ENCODE assay signal across 8 cellular contexts in genomic region chr19:11345122-11345752, GRCh38. TPM values are rescaled to one million over a fixed set of nuclear protein-coding genes. Genes with fewer than 3 reads are reported as not detected.
DNase-seq lines count a peak whose midpoint lies in the region; ATAC-seq and TF ChIP-seq lines count a peak whose summit lies in the region.

No MANE protein-coding gene starts in this region.

- no peak overlapping the region for H3K27ac ChIP-seq in CD4-positive, alpha-beta T cell (ENCODE audit: low read depth, low read length)
- peak overlapping the region; percentile 50 for H3K27ac ChIP-seq in KOPT-K1 (ENCODE audit: low read depth, low read length, poor library complexity, severe bottlenecking)

- no peaks in the 10 kb centered on the region for H3K27me3 Mint-ChIP-seq in CD4-positive, alpha-beta T cell
- no peaks in the 10 kb centered on the region for H3K27me3 Mint-ChIP-seq in central memory CD8-positive, alpha-beta T cell
- no peaks in the 10 kb centered on the region for H3K27me3 Mint-ChIP-seq in nephron (ENCODE audit: low read depth)

- CTCF ChIA-PET in CD4-positive, alpha-beta T cell (lab: Charles Lee), result interaction anchor here (1.7 kb wide), 1 partner anchor 51 kb away, joined by 5 read pairs; no protein-coding TSS in a partner anchor

- H3K27me3 ChIP-seq in CD4-positive, alpha-beta T cell (ENCODE audit: control insufficient read depth, insufficient read depth, low read length), result no peaks in the 10 kb centered on the region

- peak overlapping the region; percentile 74 for H3K27ac Mint-ChIP-seq in CD4-positive, alpha-beta T cell
- H3K27ac Mint-ChIP-seq in central memory CD8-positive, alpha-beta T cell (ENCODE audit: low read depth), result peak overlapping the region; percentile 95
- peak overlapping the region; percentile 70 to 85 (median 85) for H3K27ac Mint-ChIP-seq in nephron

- no peak for TF ChIP-seq CTCF in CD4-positive, alpha-beta T cell (IDR thresholded peaks at IDR 0.05)
- no peak for TF ChIP-seq CTCF in nephron (IDR thresholded peaks at IDR 0.05; ENCODE audit: unreplicated experiment in 3 of 3)

- POLR2A ChIA-PET in CD4-positive, alpha-beta T cell (lab: Charles Lee), result interaction anchor here (4.5 kb wide), 1 partner anchor 30 kb away, joined by 86 read pairs; the partner anchor contains the start of gene SWSAP1

- H3K9me3 ChIP-seq in CD4-positive, alpha-beta T cell (ENCODE audit: control insufficient read depth, low read length), result peaks cover 6% of the 10 kb centered on the region
- peaks cover 8% of the 10 kb centered on the region for H3K9me3 ChIP-seq in KOPT-K1 (ENCODE audit: insufficient read depth, low read length, poor library complexity, severe bottlenecking)

- peak overlapping the region; percentile 89 for H3K4me3 Mint-ChIP-seq in CD4-positive, alpha-beta T cell
- H3K4me3 Mint-ChIP-seq in central memory CD8-positive, alpha-beta T cell, result peak overlapping the region; percentile 93
- peak overlapping the region; percentile 89 to 94 (median 93) for H3K4me3 Mint-ChIP-seq in nephron

- H3K36me3 Mint-ChIP-seq in CD4-positive, alpha-beta T cell (ENCODE audit: low read depth), result peaks cover 6% of the 10 kb centered on the region
- peaks cover 12% of the 10 kb centered on the region for H3K36me3 Mint-ChIP-seq in central memory CD8-positive, alpha-beta T cell (ENCODE audit: insufficient read depth)
- no peaks in the 10 kb centered on the region for H3K36me3 Mint-ChIP-seq in nephron (ENCODE audit: low read depth)

- H3K4me1 Mint-ChIP-seq in CD4-positive, alpha-beta T cell (ENCODE audit: low read depth), result peaks cover 28% of the 10 kb centered on the region
- H3K4me1 Mint-ChIP-seq in central memory CD8-positive, alpha-beta T cell, result peaks cover 34% of the 10 kb centered on the region
- H3K4me1 Mint-ChIP-seq in nephron, result peaks cover 29% of the 10 kb centered on the region

- no peaks in the 10 kb centered on the region for H3K36me3 ChIP-seq in KOPT-K1 (ENCODE audit: insufficient read depth, low read length)

- no peak for ATAC-seq in CD4-positive, alpha-beta T cell (ENCODE audit: poor library complexity)
- ATAC-seq in central memory CD8-positive, alpha-beta T cell (replicated peaks; ENCODE audit: extremely low read depth, poor library complexity, severe bottlenecking), result no peak

- no peak for DNase-seq in CD4-positive, alpha-beta T cell
- DNase-seq in central memory CD8-positive, alpha-beta T cell (ENCODE audit: low spot score in 2 of 2), result no peak
- DNase-seq in NCI-H1436 (lab: John Stamatoyannopoulos, UW) (no peak), foreskin melanocyte (no peak), NCI-H1694 (lab: John Stamatoyannopoulos, UW) (no peak), AML-193 (lab: John Stamatoyannopoulos, UW) (no peak)

- intact Hi-C loops in CD4-positive, alpha-beta T cell (cut with DNase I, micrococcal nuclease), result no loop called here

- H3K9me3 Mint-ChIP-seq in CD4-positive, alpha-beta T cell, result no peaks in the 10 kb centered on the region
- no peaks in the 10 kb centered on the region for H3K9me3 Mint-ChIP-seq in central memory CD8-positive, alpha-beta T cell
- H3K9me3 Mint-ChIP-seq in nephron, result no peaks in the 10 kb centered on the region

RNA-seq across cellular contexts. Expression of gene TMEM205, which starts 0.8 kb away (rescaled TPM):
- 10 to 100 TPM in 1 of 2 experiments, 1 to 10 TPM in 1; 8.8 to 10.4 TPM for total RNA-seq in CD4-positive, alpha-beta T cell

RNA-seq across cellular contexts. Expression of gene CCDC159, which starts 1.1 kb away (rescaled TPM):
- total RNA-seq in CD4-positive, alpha-beta T cell, result 10 to 100 TPM; 35.5 to 42.4 TPM

RNA-seq across cellular contexts. Expression of gene RAB3D, which starts 5.8 kb away (rescaled TPM):
- total RNA-seq in CD4-positive, alpha-beta T cell, result 1 to 10 TPM; 1.2 to 2.2 TPM

RNA-seq across cellular contexts. Expression of gene PLPPR2, which starts 10.0 kb away (rescaled TPM):
- 1 to 10 TPM; 8.2 TPM for total RNA-seq in CD4-positive, alpha-beta T cell

RNA-seq across cellular contexts. Expression of gene SWSAP1, which starts 29.2 kb away (rescaled TPM):
- total RNA-seq in CD4-positive, alpha-beta T cell, result 1 to 10 TPM; 2.6 to 2.7 TPM
